1 cellular context compared by ENCODE assay signal in the genomic region with DNA sequence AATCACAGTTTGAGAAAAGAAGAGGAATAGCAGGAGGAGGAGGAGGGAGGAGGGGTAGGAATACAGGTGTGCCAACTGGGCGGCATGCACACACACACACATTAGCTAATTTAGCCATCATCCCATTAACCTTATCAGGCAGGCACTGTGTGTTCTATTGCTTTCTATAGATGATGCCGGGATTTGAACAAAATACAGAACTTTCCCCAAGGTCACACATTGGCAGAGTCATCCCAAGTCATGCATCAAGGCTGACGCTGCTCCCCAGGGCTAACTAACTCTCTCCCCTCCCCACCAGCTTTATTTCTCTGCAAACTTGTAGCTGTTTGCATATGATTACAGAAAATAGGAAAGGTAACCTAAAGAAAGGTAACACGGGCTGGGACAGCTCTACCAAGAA.
TF ChIP-seq lines count a peak whose summit lies in the region.

No MANE protein-coding gene starts in this region.

TF ChIP-seq in IMR-90, 13 proteins besides CTCF, POLR2A, EP300 and RAD21 (continued from another document):
- TF ChIP-seq CEBPB (IDR thresholded peaks at IDR 0.05; ENCODE audit: low read depth, low read length), result no peak
- no peak for TF ChIP-seq CHD1 (IDR thresholded peaks at IDR 0.05; ENCODE audit: low read depth, low read length)
- no peak for TF ChIP-seq NFE2L2 (IDR thresholded peaks at IDR 0.05; ENCODE audit: low read depth, low read length)
- TF ChIP-seq, protein P1, sequence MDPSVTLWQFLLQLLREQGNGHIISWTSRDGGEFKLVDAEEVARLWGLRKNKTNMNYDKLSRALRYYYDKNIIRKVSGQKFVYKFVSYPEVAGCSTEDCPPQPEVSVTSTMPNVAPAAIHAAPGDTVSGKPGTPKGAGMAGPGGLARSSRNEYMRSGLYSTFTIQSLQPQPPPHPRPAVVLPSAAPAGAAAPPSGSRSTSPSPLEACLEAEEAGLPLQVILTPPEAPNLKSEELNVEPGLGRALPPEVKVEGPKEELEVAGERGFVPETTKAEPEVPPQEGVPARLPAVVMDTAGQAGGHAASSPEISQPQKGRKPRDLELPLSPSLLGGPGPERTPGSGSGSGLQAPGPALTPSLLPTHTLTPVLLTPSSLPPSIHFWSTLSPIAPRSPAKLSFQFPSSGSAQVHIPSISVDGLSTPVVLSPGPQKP (IDR thresholded peaks at IDR 0.05; ENCODE audit: borderline replicate concordance, low read depth, low read length), result no peak
